1 cellular context compared by ENCODE assay signal in genomic region chr1:153953859-153954365, GRCh38.
TF ChIP-seq lines count a peak whose summit lies in the region.

No MANE protein-coding gene starts in this region.

TF ChIP-seq in GM23338, 12 proteins besides CTCF, POLR2A, EP300 and RAD21:
- TF ChIP-seq EZH2 (IDR thresholded peaks at IDR 0.05; ENCODE audit: low read depth, unreplicated experiment) (no peak), JUNB (IDR thresholded peaks at IDR 0.05; ENCODE audit: unreplicated experiment) (no peak), EZH2phosphoT487 (IDR thresholded peaks at IDR 0.05; ENCODE audit: unreplicated experiment) (no peak), ETS1 (IDR thresholded peaks at IDR 0.05) (no peak), NANOG (IDR thresholded peaks at IDR 0.05; ENCODE audit: borderline replicate concordance) (no peak), ZNF114 (CRISPR knock-in tag; IDR thresholded peaks at IDR 0.05) (no peak), POLR2AphosphoS5 (IDR thresholded peaks at IDR 0.05; ENCODE audit: low read depth) (no peak), ZNF462 (CRISPR knock-in tag; IDR thresholded peaks at IDR 0.05) (no peak), REST (IDR thresholded peaks at IDR 0.05; ENCODE audit: unreplicated experiment) (no peak), ZNF331 (CRISPR knock-in tag; IDR thresholded peaks at IDR 0.05; ENCODE audit: low read depth) (no peak), CREB1 (CRISPR knock-in tag; IDR thresholded peaks at IDR 0.05; ENCODE audit: low read depth) (no peak), STAT1 (IDR thresholded peaks at IDR 0.05; ENCODE audit: unreplicated experiment) (no peak)
